Comparison of ENCODE assay signal across 8 cellular contexts in genomic region chr4:151801547-151802516, GRCh38. TPM values are rescaled to one million over a fixed set of nuclear protein-coding genes. Genes with fewer than 3 reads are reported as not detected.
DNase-seq lines count a peak whose midpoint lies in the region; FAIRE-seq and TF ChIP-seq lines count a peak whose summit lies in the region.

No MANE protein-coding gene starts in this region.

- no peaks in the 10 kb centered on the region for H3K36me3 Mint-ChIP-seq in osteocyte (ENCODE audit: unreplicated experiment)

- no peak overlapping the region for H3K18ac ChIP-seq in H1 (ENCODE audit: extremely low read depth, low read length)

- no peak overlapping the region for H2BK5ac ChIP-seq in H1 (ENCODE audit: low read depth, low read length)

- no peak overlapping the region for H4K8ac ChIP-seq in H1 (ENCODE audit: extremely low read depth, insufficient read depth, low read length)

- H3K9me3 ChIP-seq in AG04450 (ENCODE audit: control insufficient read depth, insufficient read depth, low read length) (no peaks in the 10 kb centered on the region), H1 (ENCODE audit: insufficient read depth in 2 of 2, low read depth in 1 of 2, low read length in 1 of 2) (no peaks in the 10 kb centered on the region), uterus (no peaks in the 10 kb centered on the region)

- no peak overlapping the region for H3K9ac ChIP-seq in H1 (replicated peaks in 1 of 4; ENCODE audit: extremely low read depth in 1 of 4, low read depth in 3 of 4, low read length in 3 of 4)

- H3K36me3 ChIP-seq in H1 (ENCODE audit: control insufficient read depth in 2 of 4, insufficient read depth in 4 of 4, low read length in 3 of 4) (no peaks in the 10 kb centered on the region), uterus (no peaks in the 10 kb centered on the region)

- peak; percentile 88 for TF ChIP-seq CTCF in AG04450 (IDR thresholded peaks at IDR 0.05; ENCODE audit: low read depth, low read length)
- peak; percentile 94 for TF ChIP-seq CTCF in NB4 (IDR thresholded peaks at IDR 0.05; ENCODE audit: low read depth, low read length)
- peak; percentile 77 to 97 (median 89) for TF ChIP-seq CTCF in H1 (IDR thresholded peaks at IDR 0.05; ENCODE audit: control extremely low read depth in 1 of 3, insufficient read depth in 1 of 3, low read depth in 1 of 3, low read length in 3 of 3)
- peak; percentile 83 for TF ChIP-seq CTCF in osteocyte (IDR thresholded peaks at IDR 0.05)
- TF ChIP-seq CTCF in uterus (IDR thresholded peaks at IDR 0.05), result peak in 3 of 4 experiments; percentile 23 to 60 (median 40)

- no peak overlapping the region for H2AFZ ChIP-seq in H1 (ENCODE audit: low read length)

- no peaks in the 10 kb centered on the region for H4K20me1 ChIP-seq in H1 (replicated peaks in 1 of 2; ENCODE audit: control insufficient read depth in 1 of 2, insufficient read depth in 2 of 2, low read length in 2 of 2)

- H2BK15ac ChIP-seq in H1 (ENCODE audit: low read length), result no peak overlapping the region; the same call in 1 of the 2 replicates

- peak; percentile 93 for FAIRE-seq in GM12892 (lab: Jason Lieb, UNC)
- peak; percentile 52 for FAIRE-seq in H1 (lab: Jason Lieb, UNC)

- no peak overlapping the region for H3K23ac ChIP-seq in H1 (ENCODE audit: insufficient read length)

- no peaks in the 10 kb centered on the region for H3K27me3 Mint-ChIP-seq in osteocyte (ENCODE audit: unreplicated experiment)

- H3K27ac ChIP-seq in AG04450 (ENCODE audit: low read depth, low read length) (no peak overlapping the region), H1 (ENCODE audit: low read depth, low read length) (no peak overlapping the region), uterus (no peak overlapping the region)

- intact Hi-C loops in uterus (cut with DNase I; ENCODE audit: low total_unique reads), result no loop called here

- no peaks in the 10 kb centered on the region for H3K23me2 ChIP-seq in H1 (ENCODE audit: low read depth, low read length)

- H2AK5ac ChIP-seq in H1 (ENCODE audit: low read depth, low read length), result no peak overlapping the region

- H4K91ac ChIP-seq in H1 (replicated peaks; ENCODE audit: insufficient read length, low read length), result no peak overlapping the region

- TF ChIP-seq POLR2A in GM12892 (IDR thresholded peaks at IDR 0.05; ENCODE audit: low read depth, low read length) (no peak), NB4 (IDR thresholded peaks at IDR 0.05; ENCODE audit: extremely low read depth, insufficient read length) (no peak), H1 (IDR thresholded peaks at IDR 0.05; ENCODE audit: control extremely low read depth in 1 of 2, low read depth in 2 of 2, low read length in 2 of 2) (no peak), uterus (IDR thresholded peaks at IDR 0.05) (no peak)

- H3K79me1 ChIP-seq in H1 (ENCODE audit: low read depth, low read length), result no peaks in the 10 kb centered on the region

- DNase-seq in AG04450 (ENCODE audit: low read depth, low spot score) (peak; percentile 33), GM12892 (ENCODE audit: insufficient read length) (no peak), NB4 (ENCODE audit: low read depth) (peak; percentile 49), H1 (ENCODE audit: low read depth in 1 of 2, low spot score in 2 of 2) (peak in 1 of 2 experiments; percentile 74), osteocyte (ENCODE audit: extremely low spot score, unreplicated experiment) (no peak), uterus (peak in 1 of 2 donors; percentile 16), occipital lobe (lab: John Stamatoyannopoulos, UW) (no peak)
- DNase-seq in activated CD4-positive, alpha-beta T cell treated with anti-CD3 and anti-CD28 coated beads, Interleukin-2, amount 50 U/mL, for 48 hours, result peak; percentile 72 to 76

- no peak overlapping the region for H3K4me2 ChIP-seq in H1 (ENCODE audit: insufficient read depth in 1 of 2, low read depth in 2 of 2, low read length in 2 of 2)

- no peak overlapping the region for H2BK20ac ChIP-seq in H1 (ENCODE audit: low read length)

- no peak overlapping the region for H4K5ac ChIP-seq in H1 (ENCODE audit: insufficient read length, low read depth, low read length)

- H3K56ac ChIP-seq in H1 (replicated peaks; ENCODE audit: insufficient read length, low read depth, low read length), result no peak overlapping the region

- CTCF ChIA-PET in AG04450 (lab: Charles Lee) (interaction anchor here (0.5 to 2.6 kb wide), 17 partner anchors 8 to 584 kb away, joined by 3 to 11 read pairs (median 4); partner anchors contain the start of gene GATB), H1 (lab: Charles Lee; ENCODE audit: partially characterized antibody) (interaction anchor here (0.6 to 2.9 kb wide), 39 partner anchors 9 to 1195 kb away, joined by 3 to 28 read pairs (median 3); partner anchors contain the start of gene GATB)

- H2BK120ac ChIP-seq in H1 (replicated peaks; ENCODE audit: low read depth, low read length), result no peak overlapping the region

- peak; percentile 56 to 65 for TF ChIP-seq RAD21 in H1 (IDR thresholded peaks at IDR 0.05 in 1 of 2, conservative IDR thresholded peaks at IDR 0.05 in 1 of 2; ENCODE audit: low read depth in 2 of 2, low read length in 2 of 2)

- H3K4me1 Mint-ChIP-seq in osteocyte (ENCODE audit: unreplicated experiment), result peaks cover 19% of the 10 kb centered on the region

- H3K4me3 Mint-ChIP-seq in osteocyte (ENCODE audit: unreplicated experiment), result no peak overlapping the region

- TF ChIP-seq EP300 in H1 (IDR thresholded peaks at IDR 0.05; ENCODE audit: borderline replicate concordance in 1 of 2, low read depth in 2 of 2, low read length in 2 of 2), result no peak

- H3K4me3 ChIP-seq in AG04450 (ENCODE audit: low read depth, low read length) (no peak overlapping the region), NB4 (ENCODE audit: low read depth, low read length) (no peak overlapping the region), H1 (ENCODE audit: extremely low read depth in 1 of 4, insufficient read depth in 2 of 4, low read depth in 3 of 4, low read length in 4 of 4) (no peak overlapping the region), uterus (no peak overlapping the region)

- POLR2A ChIA-PET in AG04450 (lab: Yijun Ruan, JAX), result interaction anchor here (0.6 kb wide), 1 partner anchor 1023 kb away, joined by 3 read pairs; no protein-coding TSS in a partner anchor
- POLR2A ChIA-PET in H1 (lab: Charles Lee; ENCODE audit: partially characterized antibody), result interaction anchor here (0.8 to 1.7 kb wide), 2 partner anchors 13 to 31 kb away, joined by 3 read pairs; no protein-coding TSS in a partner anchor

- no peaks in the 10 kb centered on the region for H3K9me3 Mint-ChIP-seq in osteocyte (ENCODE audit: unreplicated experiment)

- no peak overlapping the region; the same call in none of the 2 replicates for H2BK12ac ChIP-seq in H1 (ENCODE audit: low read depth, low read length)

- peaks cover 3% of the 10 kb centered on the region for H3K27me3 ChIP-seq in AG04450 (ENCODE audit: control insufficient read depth, insufficient read depth, low read length)
- H3K27me3 ChIP-seq in H1 (replicated peaks in 1 of 4; ENCODE audit: control insufficient read depth in 3 of 4, extremely low read depth in 1 of 4, insufficient read depth in 3 of 4, low read length in 3 of 4), result no peaks in the 10 kb centered on the region; a peak in 1 of 7 replicates
- no peaks in the 10 kb centered on the region for H3K27me3 ChIP-seq in uterus

- no peak overlapping the region for H3K14ac ChIP-seq in H1 (ENCODE audit: insufficient read length)

- H3K4me1 ChIP-seq in H1 (replicated peaks in 1 of 4; ENCODE audit: control insufficient read depth in 3 of 4, insufficient read depth in 4 of 4, low read length in 3 of 4) (peaks cover 0 to 7% (median 2%) of the 10 kb centered on the region in 4 experiments; a peak in 2 of 7 replicates), uterus (no peaks in the 10 kb centered on the region)

- no peak overlapping the region for H3K27ac Mint-ChIP-seq in osteocyte (ENCODE audit: unreplicated experiment)

- 62% methylated on average over 15 of the region's 15 CpGs; no CpG with 5 or more reads in 1 of the 2 experiments for WGBS in H1 (ENCODE audit: extremely low coverage in 1 of 2, insufficient coverage in 1 of 2, insufficient read length in 1 of 2, insufficient replicate concordance in 2 of 2, low coverage in 1 of 2, low lambda C conversion rate in 2 of 2, missing lambda C conversion rate in 1 of 2), 2 experiments

- H3K79me2 ChIP-seq in H1 (ENCODE audit: control insufficient read depth in 1 of 2, insufficient read depth in 2 of 2, low read length in 2 of 2), result no peaks in the 10 kb centered on the region

- no peak overlapping the region for H3K4ac ChIP-seq in H1 (replicated peaks; ENCODE audit: insufficient read length, low read depth, low read length)

TF ChIP-seq in H1, 55 proteins besides CTCF, POLR2A, EP300 and RAD21:
- TF ChIP-seq YY1 (IDR thresholded peaks at IDR 0.05; ENCODE audit: low read depth, low read length) (peak; percentile 91), SRF (IDR thresholded peaks at IDR 0.05; ENCODE audit: low read depth, low read length) (no peak)

RNA-seq across cellular contexts. Expression of gene GATB, which starts 41.0 kb away (rescaled TPM):
- 22.7 and 28.0 TPM in 2 replicates for polyA plus RNA-seq in AG04450 (2011; rRNA removed)
- polyA minus RNA-seq in AG04450 (2011; rRNA and poly(A)+ RNA removed), result 15.2 TPM in 2 replicates
- polyA plus RNA-seq in GM12892 (2012; ENCODE audit: missing spikeins), result 20.6 TPM
- 18.0 TPM in 2 replicates for total RNA-seq in H1 (2021; fragmentation: NEBNext Ultra II Directional; extraction: Animal tissue kit (Norgen Biotek cat#: 25700))
- 12.6 and 15.3 TPM in 2 replicates for polyA plus RNA-seq in H1 (2011; rRNA removed)
- polyA plus RNA-seq in H1 (2011; cell fraction: cytosol; rRNA removed), result 18.5 TPM
- polyA plus RNA-seq in H1 (2011; cell fraction: nucleus; rRNA removed), result 14.9 TPM
- polyA plus RNA-seq in H1 (2012, experiment 1 of 2), result 17.7 to 27.2 TPM (median 19.9 TPM) in 4 replicates
- 18.8 TPM for polyA plus RNA-seq in H1 (2012, experiment 2 of 2)
- polyA plus RNA-seq in H1 (2013, experiment 1 of 2), result 11.6 TPM
- 11.0 TPM for polyA plus RNA-seq in H1 (2013, experiment 2 of 2)
- polyA minus RNA-seq in H1 (2011; rRNA and poly(A)+ RNA removed), result 17.7 and 19.6 TPM in 2 replicates
- polyA minus RNA-seq in H1 (2011; cell fraction: cytosol; rRNA and poly(A)+ RNA removed), result 12.9 TPM
- polyA minus RNA-seq in H1 (2011; cell fraction: nucleus; rRNA and poly(A)+ RNA removed), result 23.8 TPM
- 18.0 and 20.9 TPM in 2 replicates for total RNA-seq in osteocyte
- total RNA-seq in uterus, result 10 to 100 TPM in 2 of 4 donors, 1 to 10 TPM in 2; 2.8 to 31.5 (median 12.4) TPM
- 20.7 TPM for total RNA-seq in occipital lobe

Comparison
In these comparisons a context has a peak if more than half of its experiments do, and no peak if none do; other contexts are left out.
1. DNase-seq: peak in AG04450 (single experiment), NB4 (single experiment) and activated CD4-positive, alpha-beta T cell treated with anti-CD3 and anti-CD28 coated beads, Interleukin-2, amount 50 U/mL, for 48 hours (2 of 2); none in GM12892 (single experiment), osteocyte (single experiment) and occipital lobe (single experiment).
2. CTCF ChIP-seq: peak in every context shown above with its lines; median percentile 94 in NB4; 89 in H1; 88 in AG04450; 83 in osteocyte; 40 in uterus.